ENCODE assay signal across 14 cellular contexts in the genomic region with DNA sequence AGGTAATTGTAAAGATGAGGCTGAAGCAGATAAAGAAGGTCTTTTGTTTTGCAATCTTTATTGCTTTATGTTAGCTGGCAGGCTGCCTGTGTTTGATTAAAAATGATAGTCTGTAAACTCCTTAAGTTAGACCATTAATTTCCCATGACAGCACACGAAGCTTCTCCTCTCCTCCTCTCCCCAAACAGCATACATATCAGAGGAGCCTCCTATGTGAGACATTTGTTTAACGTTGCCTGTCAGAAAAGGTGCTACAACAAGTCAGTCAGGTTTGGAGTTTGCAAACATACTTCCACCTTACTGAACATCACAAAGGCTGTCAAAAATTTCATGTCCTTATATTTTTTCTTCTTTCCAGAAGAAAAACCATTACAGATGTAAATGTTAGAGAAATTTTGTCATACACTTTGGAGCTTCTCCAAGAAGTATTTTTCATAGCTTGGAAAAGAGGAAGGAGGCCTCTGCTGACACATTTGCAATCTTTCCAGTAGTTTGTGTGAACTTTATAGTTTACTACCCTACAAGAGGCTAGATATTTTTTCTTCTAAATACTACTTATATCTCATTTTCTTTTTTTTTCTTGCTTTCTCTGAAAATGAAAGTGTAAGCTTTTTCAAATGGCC.
DNase-seq lines count a peak whose midpoint lies in the region; TF ChIP-seq lines count a peak whose summit lies in the region.
"Had no signal": no experiment of that assay in that cellular context is flagged by ENCODE, and none has a peak within 500 bp of the region (broad histone marks: within the 10 kb centered on the region; RNA-seq: fewer than 3 reads in every experiment).

No MANE protein-coding gene starts in this region.

- H3K4me1 ChIP-seq in adipocyte (ENCODE audit: control insufficient read depth, insufficient read depth, low read length) (peaks cover 27% of the 10 kb centered on the region), endodermal cell (ENCODE audit: control insufficient read depth, insufficient read depth, low read length) (no peaks in the 10 kb centered on the region)
- H3K4me1 ChIP-seq: right lobe of liver, upper lobe of right lung had no signal

- H3K27me3 Mint-ChIP-seq in nephron progenitor cell (ENCODE audit: low read depth, poor library complexity) (no peaks in the 10 kb centered on the region), endodermal cell (ENCODE audit: insufficient read depth) (no peaks in the 10 kb centered on the region)
- no peaks in the 10 kb centered on the region for H3K27me3 Mint-ChIP-seq in activated naive CD4-positive, alpha-beta T cell treated with anti-CD3 and anti-CD28 coated beads for 36 hours (ENCODE audit: low read depth)
- H3K27me3 Mint-ChIP-seq: activated T-helper 17 cell treated with anti-CD3 and anti-CD28 coated beads, Interleukin-2, amount 50 U/mL, for 72 hours had no signal

- H3K4me3 ChIP-seq in adipocyte (ENCODE audit: low read length) = no peak overlapping the region
- no peak overlapping the region for H3K4me3 ChIP-seq in endodermal cell (ENCODE audit: low read length)
- H3K4me3 ChIP-seq: right lobe of liver, upper lobe of right lung had no signal

- CTCF ChIA-PET in activated naive CD4-positive, alpha-beta T cell treated with anti-CD3 and anti-CD28 coated beads for 36 hours (lab: Charles Lee) = no interaction called here

- H3K9me3 ChIP-seq in adipocyte (ENCODE audit: control insufficient read depth, low read length) (peaks cover 7% of the 10 kb centered on the region), endodermal cell (ENCODE audit: control insufficient read depth, low read length) (no peaks in the 10 kb centered on the region)
- H3K9me3 ChIP-seq: right lobe of liver had no signal

- H3K9ac ChIP-seq in adipocyte (ENCODE audit: low read length) = no peak overlapping the region
- H3K9ac ChIP-seq in endodermal cell (ENCODE audit: extremely low read depth, low read length, poor library complexity, severe bottlenecking) = no peak overlapping the region

- H3K36me3 Mint-ChIP-seq in nephron progenitor cell (ENCODE audit: low read depth) (peaks cover 7% of the 10 kb centered on the region), endodermal cell (ENCODE audit: low read depth) (peaks cover 7% of the 10 kb centered on the region)
- H3K36me3 Mint-ChIP-seq in activated naive CD4-positive, alpha-beta T cell treated with anti-CD3 and anti-CD28 coated beads for 36 hours (ENCODE audit: low read depth) = peaks cover 13% of the 10 kb centered on the region

- H3K9me3 Mint-ChIP-seq in nephron progenitor cell (peaks cover 8% of the 10 kb centered on the region), endodermal cell (peaks cover 3% of the 10 kb centered on the region)
- peaks cover 3% of the 10 kb centered on the region for H3K9me3 Mint-ChIP-seq in activated naive CD4-positive, alpha-beta T cell treated with anti-CD3 and anti-CD28 coated beads for 36 hours

- no peaks in the 10 kb centered on the region for H3K36me3 ChIP-seq in adipocyte (ENCODE audit: control insufficient read depth, insufficient read depth, low read length, severe bottlenecking)
- no peaks in the 10 kb centered on the region for H3K36me3 ChIP-seq in endodermal cell (ENCODE audit: control insufficient read depth, insufficient read depth, low read length)
- H3K36me3 ChIP-seq: right lobe of liver, upper lobe of right lung had no signal

- H3K27me3 ChIP-seq in adipocyte (replicated peaks; ENCODE audit: control insufficient read depth, insufficient read depth, low read length) (no peaks in the 10 kb centered on the region), endodermal cell (ENCODE audit: control insufficient read depth, insufficient read depth, low read length, poor library complexity, severe bottlenecking) (no peaks in the 10 kb centered on the region)
- H3K27me3 ChIP-seq: right lobe of liver, upper lobe of right lung had no signal

- H3K4me1 Mint-ChIP-seq in nephron progenitor cell (peaks cover 12% of the 10 kb centered on the region), endodermal cell (peaks cover 18% of the 10 kb centered on the region)
- no peaks in the 10 kb centered on the region for H3K4me1 Mint-ChIP-seq in activated naive CD4-positive, alpha-beta T cell treated with anti-CD3 and anti-CD28 coated beads for 36 hours (ENCODE audit: low read depth)
- H3K4me1 Mint-ChIP-seq: activated T-helper 17 cell treated with anti-CD3 and anti-CD28 coated beads, Interleukin-2, amount 50 U/mL, for 72 hours had no signal

- 81% methylated on average over 2 of the region's 2 CpGs; no CpG with 5 or more reads in 1 of the 2 experiments for WGBS in endodermal cell (ENCODE audit: insufficient coverage in 1 of 2, insufficient read length in 1 of 2), 2 experiments

- TF ChIP-seq CTCF in nephron progenitor cell (IDR thresholded peaks at IDR 0.05) (no peak), endodermal cell (conservative IDR thresholded peaks at IDR 0.05) (no peak)

- intact Hi-C loops in activated naive CD4-positive, alpha-beta T cell treated with anti-CD3 and anti-CD28 coated beads for 36 hours (cut with micrococcal nuclease) = no loop called here

- H3K4me3 Mint-ChIP-seq in nephron progenitor cell (no peak overlapping the region), endodermal cell (no peak overlapping the region)
- no peak overlapping the region for H3K4me3 Mint-ChIP-seq in activated naive CD4-positive, alpha-beta T cell treated with anti-CD3 and anti-CD28 coated beads for 36 hours
- H3K4me3 Mint-ChIP-seq: activated T-helper 17 cell treated with anti-CD3 and anti-CD28 coated beads, Interleukin-2, amount 50 U/mL, for 72 hours had no signal

- H3K27ac ChIP-seq in endodermal cell (ENCODE audit: low read depth, low read length) = no peak overlapping the region
- H3K27ac ChIP-seq: right lobe of liver, upper lobe of right lung had no signal

- H3K27ac Mint-ChIP-seq in nephron progenitor cell = peak overlapping the region; percentile 5
- no peak overlapping the region for H3K27ac Mint-ChIP-seq in activated naive CD4-positive, alpha-beta T cell treated with anti-CD3 and anti-CD28 coated beads for 36 hours
- no peak overlapping the region for H3K27ac Mint-ChIP-seq in endodermal cell
- H3K27ac Mint-ChIP-seq: activated T-helper 17 cell treated with anti-CD3 and anti-CD28 coated beads, Interleukin-2, amount 50 U/mL, for 72 hours had no signal

- peak; percentile 65 for DNase-seq in GF-D8 (lab: John Stamatoyannopoulos, UW)
- peak; percentile 70 for DNase-seq in MV-4-11 (lab: John Stamatoyannopoulos, UW)
- DNase-seq in adipocyte (ENCODE audit: low read depth) = peak; percentile 28
- no peak for DNase-seq in nephron progenitor cell
- DNase-seq in activated naive CD4-positive, alpha-beta T cell treated with anti-CD3 and anti-CD28 coated beads for 36 hours = no peak
- no peak for DNase-seq in activated naive CD4-positive, alpha-beta T cell treated with anti-CD3 and anti-CD28 coated beads, Interleukin-2, amount 50 U/mL, for 16 hours
- no peak for DNase-seq in endodermal cell
- DNase-seq: activated CD4-positive, alpha-beta T cell treated with anti-CD3 and anti-CD28 coated beads, Interleukin-2, amount 50 U/mL, for 4 hours; NCI-H1105 treated with DMSO at 0.1 percent for 48 hours; right lobe of liver; RPMI8226; stimulated activated CD4-positive, alpha-beta T cell treated with anti-CD3 and anti-CD28 coated beads, Interleukin-4, amount 100 ng/mL, for 4 hours; upper lobe of right lung had no signal

Comparison
In these comparisons a context has a peak if more than half of its experiments do, and no peak if none do; other contexts are left out.
1. DNase-seq: peak in GF-D8 (single experiment), MV-4-11 (single experiment) and adipocyte (single experiment); none in nephron progenitor cell (single experiment), activated naive CD4-positive, alpha-beta T cell treated with anti-CD3 and anti-CD28 coated beads for 36 hours (single experiment), activated naive CD4-positive, alpha-beta T cell treated with anti-CD3 and anti-CD28 coated beads, Interleukin-2, amount 50 U/mL, for 16 hours (single experiment) and endodermal cell (single experiment).